ENCODE assay signal across 8 cellular contexts in the genomic region with DNA sequence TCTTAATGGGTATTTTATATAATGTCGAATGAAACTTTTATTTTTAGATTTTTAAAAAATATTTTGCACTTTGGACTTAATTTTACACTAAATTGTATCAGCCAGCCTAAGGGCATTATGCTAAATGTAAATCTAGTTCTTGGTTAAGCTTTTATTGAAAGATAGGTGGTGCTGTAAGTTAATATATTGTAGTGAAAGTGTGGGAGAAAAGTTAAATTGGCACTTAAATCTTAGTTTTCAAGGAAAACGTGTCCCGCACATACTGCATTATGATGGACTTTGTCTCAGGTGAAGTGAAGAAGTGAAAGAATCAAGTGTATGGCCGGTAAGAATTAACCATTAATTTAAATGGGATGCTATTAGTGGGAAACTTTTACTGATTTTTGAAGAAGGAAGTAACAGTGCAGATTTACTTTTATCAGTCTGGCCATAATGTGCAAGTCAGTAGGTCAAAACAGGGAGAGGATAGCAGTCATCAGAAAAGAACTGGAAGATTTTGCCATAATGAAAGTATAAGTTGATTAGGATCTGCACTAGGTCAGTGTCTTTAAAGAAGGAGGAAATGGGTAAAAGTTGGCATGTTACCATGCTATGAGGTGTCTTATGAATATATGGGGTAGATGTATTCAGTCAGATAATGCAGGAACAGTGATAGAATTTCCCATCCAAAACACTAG.
DNase-seq lines count a peak whose midpoint lies in the region; ATAC-seq, FAIRE-seq and TF ChIP-seq lines count a peak whose summit lies in the region.

No MANE protein-coding gene starts in this region.

- no peaks in the 10 kb centered on the region for H4K20me1 ChIP-seq in K562 (replicated peaks; ENCODE audit: control insufficient read depth, insufficient read depth, low read length)

- in situ Hi-C loops in Caki2 (cut with HindIII; ENCODE audit: low pct_unique_long_range_greater_than_20kb, low sequenced_read_pairs) (no loop called here), K562 (cut with MboI) (loop anchor here (5.0 kb wide), 1 partner anchor 239 kb away; no protein-coding TSS in a partner anchor)

- no peaks in the 10 kb centered on the region for H3K9me1 ChIP-seq in K562 (ENCODE audit: control insufficient read depth, insufficient read depth, low read length)

- BruUV-seq in K562 (replicated peaks; lab: Mats Ljungman, UMichigan), result no TSS peak

- H3K27me3 ChIP-seq in K562 (ENCODE audit: control insufficient read depth in 2 of 2, insufficient read depth in 2 of 2, low read length in 2 of 2), result no peaks in the 10 kb centered on the region

- POLR2A ChIA-PET in K562 (lab: Yijun Ruan, JAX), result no interaction called here

- no peak for TF ChIP-seq EP300 in K562 (IDR thresholded peaks at IDR 0.05; ENCODE audit: low read length)

- no peak overlapping the region for H3K27ac ChIP-seq in K562 (ENCODE audit: extremely low read depth, low read depth, low read length)

- ATAC-seq in K562 (no peak; the same call in 2 of the 3 replicates), GM21390 (IDR thresholded peaks at IDR 0.05; ENCODE audit: unreplicated experiment) (no peak), HG03571 (IDR thresholded peaks at IDR 0.05; ENCODE audit: unreplicated experiment) (no peak)

- H3K36me3 ChIP-seq in K562 (ENCODE audit: control insufficient read depth, insufficient read depth, low read length), result 0 out of 3 replicates have a peak, but pooled peaks cover 3% of the 10 kb centered on the region

- H2AFZ ChIP-seq in K562 (ENCODE audit: low read depth, low read length), result no peak overlapping the region

- H3K4me3 ChIP-seq in LNCaP clone FGC (ENCODE audit: low read depth, low read length), result no peak overlapping the region
- no peak overlapping the region for H3K4me3 ChIP-seq in K562

- intact Hi-C loops in K562 (cut with micrococcal nuclease), result loop anchor here (1.0 to 5.0 kb wide), 5 partner anchors 71 to 394 kb away; no protein-coding TSS in a partner anchor

- peak; percentile 39 for DNase-seq in Caki2 (ENCODE audit: low read depth)
- peak; percentile 65 for DNase-seq in LNCaP clone FGC (ENCODE audit: low read depth)
- DNase-seq in K562 (ENCODE audit: extremely low read depth in 1 of 4, low spot score in 3 of 4), result no peak
- peak; percentile 11 for DNase-seq in midbrain (lab: John Stamatoyannopoulos, UW)
- DNase-seq in GOT3 (lab: John Stamatoyannopoulos, UW), result no peak
- DNase-seq in SK-N-DZ (ENCODE audit: low spot score), result no peak

- no peak overlapping the region for H3K4me2 ChIP-seq in K562 (ENCODE audit: insufficient read depth, low read length)

- TF ChIP-seq CTCF in LNCaP clone FGC (IDR thresholded peaks at IDR 0.05; ENCODE audit: control insufficient read depth, extremely low read depth, insufficient read depth), result peak; percentile 51
- peak in 2 of 3 experiments; percentile 39 to 60; a peak in 2 of 6 replicates for TF ChIP-seq CTCF in K562 (IDR thresholded peaks at IDR 0.05 in 2 of 3, conservative IDR thresholded peaks at IDR 0.05 in 1 of 3; ENCODE audit: insufficient read depth in 2 of 3, low read depth in 1 of 3, low read length in 3 of 3)

- no peak for TF ChIP-seq POLR2A in K562 (conservative IDR thresholded peaks at IDR 0.05)

- H3K9ac ChIP-seq in K562 (ENCODE audit: insufficient read depth in 1 of 2, low read depth in 2 of 2, low read length in 2 of 2), result no peak overlapping the region

- peak; percentile 87 to 92 for TF ChIP-seq RAD21 in K562 (CRISPR knock-in tag; conservative IDR thresholded peaks at IDR 0.05 in 1 of 2, IDR thresholded peaks at IDR 0.05 in 1 of 2)

- H3K4me1 ChIP-seq in K562 (replicated peaks in 1 of 2; ENCODE audit: control insufficient read depth in 2 of 2, insufficient read depth in 2 of 2, low read length in 2 of 2), result no peaks in the 10 kb centered on the region

- H3K79me2 ChIP-seq in K562 (ENCODE audit: control insufficient read depth, insufficient read depth, low read length), result no peaks in the 10 kb centered on the region

- H3K9me3 ChIP-seq in K562 (replicated peaks; ENCODE audit: control insufficient read depth, insufficient read depth, low read depth, low read length), result no peaks in the 10 kb centered on the region

- CTCF ChIA-PET in K562 (lab: Yijun Ruan, JAX; ENCODE audit: low intra/inter-chr PET ratio), result interaction anchor here (0.6 to 2.0 kb wide), 7 partner anchors 145 to 490 kb away, joined by 3 to 6 read pairs (median 4); no protein-coding TSS in a partner anchor

- WGBS in K562 (ENCODE audit: insufficient coverage, low coverage, missing lambda C conversion rate), result 29% methylated on average over 4 of the region's 4 CpGs

- no peak for FAIRE-seq in K562 (lab: Jason Lieb, UNC)

TF ChIP-seq in K562, 482 proteins besides CTCF, POLR2A, EP300 and RAD21 (continues in another document):
- TF ChIP-seq MCM3 (IDR thresholded peaks at IDR 0.05) (no peak), PTBP1 (IDR thresholded peaks at IDR 0.05; ENCODE audit: low read depth, low read length) (no peak), RUNX1 (IDR thresholded peaks at IDR 0.05; ENCODE audit: low read depth) (no peak), TEAD4 (IDR thresholded peaks at IDR 0.05; ENCODE audit: low read length) (no peak), TEAD4 (CRISPR knock-in tag; IDR thresholded peaks at IDR 0.05; ENCODE audit: borderline replicate concordance) (no peak), BRF1 (IDR thresholded peaks at IDR 0.05; ENCODE audit: borderline replicate concordance, extremely low read depth, insufficient read length) (no peak), CBFA2T2 (conservative IDR thresholded peaks at IDR 0.05) (no peak), MAFG (tag; conservative IDR thresholded peaks at IDR 0.05) (0 out of 2 replicates have a peak, but pooled peaks have one; percentile 6), SRSF1 (IDR thresholded peaks at IDR 0.05; ENCODE audit: low read depth, low read length) (no peak), FOSL1 (tag; conservative IDR thresholded peaks at IDR 0.05) (peak; percentile 48), MYNN (IDR thresholded peaks at IDR 0.05) (no peak), MYNN (CRISPR knock-in tag; IDR thresholded peaks at IDR 0.05) (no peak)
- TF ChIP-seq, protein P1, sequence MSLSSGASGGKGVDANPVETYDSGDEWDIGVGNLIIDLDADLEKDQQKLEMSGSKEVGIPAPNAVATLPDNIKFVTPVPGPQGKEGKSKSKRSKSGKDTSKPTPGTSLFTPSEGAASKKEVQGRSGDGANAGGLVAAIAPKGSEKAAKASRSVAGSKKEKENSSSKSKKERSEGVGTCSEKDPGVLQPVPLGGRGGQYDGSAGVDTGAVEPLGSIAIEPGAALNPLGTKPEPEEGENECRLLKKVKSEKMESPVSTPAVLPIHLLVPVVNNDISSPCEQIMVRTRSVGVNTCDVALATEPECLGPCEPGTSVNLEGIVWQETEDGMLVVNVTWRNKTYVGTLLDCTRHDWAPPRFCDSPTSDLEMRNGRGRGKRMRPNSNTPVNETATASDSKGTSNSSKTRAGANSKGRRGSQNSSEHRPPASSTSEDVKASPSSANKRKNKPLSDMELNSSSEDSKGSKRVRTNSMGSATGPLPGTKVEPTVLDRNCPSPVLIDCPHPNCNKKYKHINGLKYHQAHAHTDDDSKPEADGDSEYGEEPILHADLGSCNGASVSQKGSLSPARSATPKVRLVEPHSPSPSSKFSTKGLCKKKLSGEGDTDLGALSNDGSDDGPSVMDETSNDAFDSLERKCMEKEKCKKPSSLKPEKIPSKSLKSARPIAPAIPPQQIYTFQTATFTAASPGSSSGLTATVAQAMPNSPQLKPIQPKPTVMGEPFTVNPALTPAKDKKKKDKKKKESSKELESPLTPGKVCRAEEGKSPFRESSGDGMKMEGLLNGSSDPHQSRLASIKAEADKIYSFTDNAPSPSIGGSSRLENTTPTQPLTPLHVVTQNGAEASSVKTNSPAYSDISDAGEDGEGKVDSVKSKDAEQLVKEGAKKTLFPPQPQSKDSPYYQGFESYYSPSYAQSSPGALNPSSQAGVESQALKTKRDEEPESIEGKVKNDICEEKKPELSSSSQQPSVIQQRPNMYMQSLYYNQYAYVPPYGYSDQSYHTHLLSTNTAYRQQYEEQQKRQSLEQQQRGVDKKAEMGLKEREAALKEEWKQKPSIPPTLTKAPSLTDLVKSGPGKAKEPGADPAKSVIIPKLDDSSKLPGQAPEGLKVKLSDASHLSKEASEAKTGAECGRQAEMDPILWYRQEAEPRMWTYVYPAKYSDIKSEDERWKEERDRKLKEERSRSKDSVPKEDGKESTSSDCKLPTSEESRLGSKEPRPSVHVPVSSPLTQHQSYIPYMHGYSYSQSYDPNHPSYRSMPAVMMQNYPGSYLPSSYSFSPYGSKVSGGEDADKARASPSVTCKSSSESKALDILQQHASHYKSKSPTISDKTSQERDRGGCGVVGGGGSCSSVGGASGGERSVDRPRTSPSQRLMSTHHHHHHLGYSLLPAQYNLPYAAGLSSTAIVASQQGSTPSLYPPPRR (CRISPR knock-in tag; IDR thresholded peaks at IDR 0.05; ENCODE audit: borderline replicate concordance), result no peak
- TF ChIP-seq, protein P2, sequence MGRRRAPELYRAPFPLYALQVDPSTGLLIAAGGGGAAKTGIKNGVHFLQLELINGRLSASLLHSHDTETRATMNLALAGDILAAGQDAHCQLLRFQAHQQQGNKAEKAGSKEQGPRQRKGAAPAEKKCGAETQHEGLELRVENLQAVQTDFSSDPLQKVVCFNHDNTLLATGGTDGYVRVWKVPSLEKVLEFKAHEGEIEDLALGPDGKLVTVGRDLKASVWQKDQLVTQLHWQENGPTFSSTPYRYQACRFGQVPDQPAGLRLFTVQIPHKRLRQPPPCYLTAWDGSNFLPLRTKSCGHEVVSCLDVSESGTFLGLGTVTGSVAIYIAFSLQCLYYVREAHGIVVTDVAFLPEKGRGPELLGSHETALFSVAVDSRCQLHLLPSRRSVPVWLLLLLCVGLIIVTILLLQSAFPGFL (CRISPR knock-in tag; IDR thresholded peaks at IDR 0.05), result no peak
- TF ChIP-seq, protein P3, sequence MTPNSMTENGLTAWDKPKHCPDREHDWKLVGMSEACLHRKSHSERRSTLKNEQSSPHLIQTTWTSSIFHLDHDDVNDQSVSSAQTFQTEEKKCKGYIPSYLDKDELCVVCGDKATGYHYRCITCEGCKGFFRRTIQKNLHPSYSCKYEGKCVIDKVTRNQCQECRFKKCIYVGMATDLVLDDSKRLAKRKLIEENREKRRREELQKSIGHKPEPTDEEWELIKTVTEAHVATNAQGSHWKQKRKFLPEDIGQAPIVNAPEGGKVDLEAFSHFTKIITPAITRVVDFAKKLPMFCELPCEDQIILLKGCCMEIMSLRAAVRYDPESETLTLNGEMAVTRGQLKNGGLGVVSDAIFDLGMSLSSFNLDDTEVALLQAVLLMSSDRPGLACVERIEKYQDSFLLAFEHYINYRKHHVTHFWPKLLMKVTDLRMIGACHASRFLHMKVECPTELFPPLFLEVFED (CRISPR knock-in tag; conservative IDR thresholded peaks at IDR 0.05), result no peak

Comparison
In these comparisons a context has a peak if more than half of its experiments do, and no peak if none do; other contexts are left out.
1. DNase-seq: peak in Caki2 (single experiment), LNCaP clone FGC (single experiment) and midbrain (single experiment); none in K562 (0 of 4), GOT3 (single experiment) and SK-N-DZ (single experiment).